ENCODE assay signal across 19 cellular contexts in the genomic region with DNA sequence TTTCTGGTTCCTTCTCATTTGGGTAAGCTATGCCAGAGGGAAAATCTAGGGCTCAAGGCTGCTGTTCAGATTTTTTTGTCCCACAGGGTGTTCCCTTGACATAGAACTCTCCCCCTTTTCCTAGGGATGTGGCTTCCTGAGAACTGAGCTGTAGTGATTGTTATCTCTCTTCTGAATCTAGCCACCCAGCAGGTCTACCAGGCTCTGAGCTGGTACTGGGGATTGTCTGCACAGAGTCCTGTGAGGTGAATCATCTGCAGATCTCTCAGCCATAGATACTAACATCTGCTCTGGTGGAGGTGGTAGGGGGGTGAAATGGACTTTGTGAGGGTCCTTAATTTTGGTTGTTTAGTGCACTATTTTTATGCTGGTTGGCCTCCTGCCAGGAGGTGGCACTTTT.
"Had no signal": no experiment of that assay in that cellular context is flagged by ENCODE, and none has a peak within 500 bp of the region (broad histone marks: within the 10 kb centered on the region; RNA-seq: fewer than 3 reads in every experiment).

No MANE protein-coding gene starts in this region.

- H3K27ac ChIP-seq: brain microvascular endothelial cell had no signal

- DNase-seq: activated CD4-positive, alpha-beta T cell treated with anti-CD3 and anti-CD28 coated beads for 48 hours; activated CD4-positive, alpha-beta T cell treated with anti-CD3 and anti-CD28 coated beads, Interleukin-2, amount 50 U/mL, for 48 hours; activated CD4-positive, CD25-positive, alpha-beta regulatory T cell treated with anti-CD3 and anti-CD28 coated beads, Interleukin-2, amount 50 U/mL, for 72 hours; activated CD8-positive, alpha-beta memory T cell treated with anti-CD3 and anti-CD28 coated beads, Interleukin-2, amount 10 ng/mL, durations not matched to agents 7 days and 5 days; activated effector memory CD4-positive, alpha-beta T cell treated with anti-CD3 and anti-CD28 coated beads, Interleukin-2, amount 50 U/mL, for 16 hours; activated naive CD4-positive, alpha-beta T cell treated with Interleukin-2 at 50 U/mL for 16 hours; activated T-cell treated with anti-CD3 and anti-CD28 coated beads, Interleukin-2, amount 50 U/mL, for 24 hours; amygdala; brain microvascular endothelial cell; NCI-H146; NCI-H187 treated with DMSO at 0.1 percent for 48 hours; NCI-H2171; NCI-H2227 treated with DMSO at 0.1 percent for 48 hours; NCI-H526; NCI-H774; SHP77 treated with DMSO at 0.1 percent for 48 hours; T-helper 17 cell; T-helper 9 cell had no signal

- H3K27me3 ChIP-seq: brain microvascular endothelial cell had no signal

- ATAC-seq: activated CD8-positive, alpha-beta memory T cell treated with anti-CD3 and anti-CD28 coated beads, Interleukin-2, amount 10 ng/mL, durations not matched to agents 7 days and 5 days; T-helper 17 cell; WTC11 had no signal

- H3K36me3 ChIP-seq: brain microvascular endothelial cell had no signal
